Comparison of ENCODE assay signal across 16 cellular contexts in the genomic region with DNA sequence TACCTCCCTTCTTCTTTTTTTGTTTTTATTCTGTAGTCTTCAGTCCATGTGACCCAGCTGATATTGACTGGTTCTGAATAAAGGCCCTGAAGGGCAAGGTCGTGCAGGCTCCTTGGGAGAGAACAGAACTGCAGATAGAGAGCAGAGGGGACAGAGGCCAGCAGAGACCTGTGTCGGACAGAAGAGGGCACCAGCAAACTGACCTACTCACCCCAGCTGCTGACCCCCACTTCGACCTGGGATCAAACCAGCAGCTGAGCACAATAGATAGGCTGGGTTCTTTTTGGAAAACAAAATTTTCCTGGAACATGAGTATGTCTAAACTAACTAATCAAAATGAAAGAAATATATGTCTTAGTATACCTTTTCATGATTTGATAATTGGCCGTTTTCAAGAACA.
DNase-seq lines count a peak whose midpoint lies in the region; ATAC-seq, FAIRE-seq and TF ChIP-seq lines count a peak whose summit lies in the region.
"Had no signal": no experiment of that assay in that cellular context is flagged by ENCODE, and none has a peak within 500 bp of the region (broad histone marks: within the 10 kb centered on the region; RNA-seq: fewer than 3 reads in every experiment).

No MANE protein-coding gene starts in this region.

- no peak overlapping the region for H2BK20ac ChIP-seq in H9 (ENCODE audit: low read depth, low read length, poor library complexity, severe bottlenecking)

- no peaks in the 10 kb centered on the region; a peak in 1 of 7 replicates for H3K36me3 Mint-ChIP-seq in H9 (ENCODE audit: insufficient read depth in 1 of 3, low read depth in 3 of 3)
- H3K36me3 Mint-ChIP-seq: brain had no signal

- no CpG with 5 or more reads among the region's 4 CpGs for WGBS in H9 (ENCODE audit: extremely low coverage, insufficient read length, low lambda C conversion rate)

- H3K9me3 Mint-ChIP-seq in H9 = no peaks in the 10 kb centered on the region; a peak in 2 of 5 replicates

- H3K23me2 ChIP-seq in H9 (ENCODE audit: insufficient read length, low read depth, low read length, poor library complexity, severe bottlenecking) = no peaks in the 10 kb centered on the region

- no peak overlapping the region for H3T11ph ChIP-seq in H9 (ENCODE audit: low read length)

- H3K4me1 Mint-ChIP-seq in H9 = peaks cover 4 to 5% of the 10 kb centered on the region in 2 experiments

- no peak overlapping the region for H3K4ac ChIP-seq in H9 (ENCODE audit: low read depth, low read length)

- H3K27ac ChIP-seq in H9 (ENCODE audit: insufficient read length, low read depth, low read length) (no peak overlapping the region), RWPE2 (ENCODE audit: poor library complexity, severe bottlenecking) (no peak overlapping the region), Karpas-422 (ENCODE audit: low read length) (no peak overlapping the region)

- H3K9ac ChIP-seq in H9 (ENCODE audit: extremely low read depth, insufficient read length, low read length) (no peak overlapping the region), Karpas-422 (ENCODE audit: low read length) (no peak overlapping the region)

- H4K5ac ChIP-seq in H9 (ENCODE audit: insufficient read length, low read depth, low read length) = no peak overlapping the region

- H3K36me3 ChIP-seq in RWPE2 (ENCODE audit: low read depth) = no peaks in the 10 kb centered on the region
- no peaks in the 10 kb centered on the region for H3K36me3 ChIP-seq in Karpas-422 (ENCODE audit: insufficient read depth, low read length)

- no peak overlapping the region for H3K23ac ChIP-seq in H9 (ENCODE audit: insufficient read length, low read depth, low read length)

- no peak overlapping the region for H4K91ac ChIP-seq in H9 (ENCODE audit: insufficient read length, low read depth, low read length)

- H2AFZ ChIP-seq in H9 (ENCODE audit: low read length) (no peak overlapping the region), Karpas-422 (ENCODE audit: low read length) (no peak overlapping the region)

- H3K4me3 ChIP-seq in RWPE2 (ENCODE audit: severe bottlenecking) (no peak overlapping the region), Karpas-422 (ENCODE audit: low read length) (no peak overlapping the region)

- no peak overlapping the region for H3K27ac Mint-ChIP-seq in H9
- H3K27ac Mint-ChIP-seq: activated CD8-positive, alpha-beta T cell treated with anti-CD3 and anti-CD28 coated beads, Interleukin-2, amount 10 ng/mL, durations not matched to agents 7 days and 5 days had no signal

- TF ChIP-seq CTCF in H9 (conservative IDR thresholded peaks at IDR 0.05) = peak; percentile 75
- TF ChIP-seq CTCF in RWPE2 (IDR thresholded peaks at IDR 0.05; ENCODE audit: poor library complexity, severe bottlenecking) = peak; percentile 44

- peaks cover 2% of the 10 kb centered on the region; the same call in 1 of the 2 replicates for H3K27me3 Mint-ChIP-seq in H9 (ENCODE audit: low read depth)

- no peak overlapping the region for H3K14ac ChIP-seq in H9 (ENCODE audit: insufficient read depth, low read length)

- H2AK5ac ChIP-seq in H9 (ENCODE audit: insufficient read length, low read length) = no peak overlapping the region

- TF ChIP-seq POLR2A in GM12891 (IDR thresholded peaks at IDR 0.05; ENCODE audit: low read depth, low read length) = no peak

- no peak overlapping the region for H3K4me3 Mint-ChIP-seq in H9
- H3K4me3 Mint-ChIP-seq: activated CD8-positive, alpha-beta T cell treated with anti-CD3 and anti-CD28 coated beads, Interleukin-2, amount 10 ng/mL, durations not matched to agents 7 days and 5 days had no signal

- no peak overlapping the region for H4K8ac ChIP-seq in H9 (replicated peaks; ENCODE audit: insufficient read length, low read depth, low read length)

- H2BK5ac ChIP-seq in H9 (ENCODE audit: insufficient read length, low read length) = no peak overlapping the region

- no peaks in the 10 kb centered on the region for H3K4me1 ChIP-seq in H9 (ENCODE audit: insufficient read depth, low read length)
- H3K4me1 ChIP-seq in RWPE2 (ENCODE audit: insufficient read depth, poor library complexity, severe bottlenecking) = no peaks in the 10 kb centered on the region
- no peaks in the 10 kb centered on the region for H3K4me1 ChIP-seq in Karpas-422 (ENCODE audit: low read length)

- in situ Hi-C loops in ACHN (cut with HindIII; ENCODE audit: low pct_ligation_motif_present, low pct_unique_long_range_greater_than_20kb, low sequenced_read_pairs) = no loop called here

- H3K56ac ChIP-seq in H9 (ENCODE audit: insufficient read length, low read depth, low read length) = no peak overlapping the region

- FAIRE-seq in GM12891 (lab: Jason Lieb, UNC) = no peak
- FAIRE-seq: keratinocyte had no signal

- H3K9me3 ChIP-seq in H9 (ENCODE audit: control insufficient read depth, low read depth, low read length) = no peaks in the 10 kb centered on the region
- H3K9me3 ChIP-seq in RWPE2 (ENCODE audit: severe bottlenecking) = no peaks in the 10 kb centered on the region
- peaks cover 11% of the 10 kb centered on the region; the same call in 1 of the 2 replicates for H3K9me3 ChIP-seq in Karpas-422 (ENCODE audit: low read length)

- H3K27me3 ChIP-seq in H9 (ENCODE audit: insufficient read depth, low read length) = no peaks in the 10 kb centered on the region
- H3K27me3 ChIP-seq in RWPE2 (ENCODE audit: insufficient read depth, poor library complexity, severe bottlenecking) = peaks cover 6% of the 10 kb centered on the region
- no peaks in the 10 kb centered on the region for H3K27me3 ChIP-seq in Karpas-422 (ENCODE audit: low read length)

- H3K18ac ChIP-seq in H9 (ENCODE audit: insufficient read length, low read depth, low read length) = no peak overlapping the region

- H2BK15ac ChIP-seq in H9 (ENCODE audit: low read depth, low read length) = no peak overlapping the region

- no peaks in the 10 kb centered on the region for H3K79me1 ChIP-seq in H9 (ENCODE audit: insufficient read depth, low read depth, low read length, poor library complexity, severe bottlenecking)

- ATAC-seq in RWPE2 (ENCODE audit: low read depth) (peak; percentile 58; the same call in 1 of the 3 replicates), HG02981 (IDR thresholded peaks at IDR 0.05; ENCODE audit: unreplicated experiment) (no peak)
- ATAC-seq: activated CD8-positive, alpha-beta T cell treated with anti-CD3 and anti-CD28 coated beads, Interleukin-2, amount 10 ng/mL, durations not matched to agents 7 days and 5 days had no signal

- no peak overlapping the region for H2BK120ac ChIP-seq in H9 (ENCODE audit: low read depth, low read length, poor library complexity, severe bottlenecking)

- peak; percentile 5 for DNase-seq in ACHN
- peak; percentile 69 for DNase-seq in H9
- no peak for DNase-seq in RWPE2 (ENCODE audit: low spot score)
- DNase-seq in iPS-NIHi7 (ENCODE audit: extremely low spot score) = peak; percentile 79
- DNase-seq in NCI-H446 (lab: John Stamatoyannopoulos, UW) = no peak
- DNase-seq in GM12891 (ENCODE audit: insufficient read length, low spot score) = no peak
- no peak for DNase-seq in Karpas-422
- DNase-seq: activated CD8-positive, alpha-beta T cell treated with anti-CD3 and anti-CD28 coated beads, Interleukin-2, amount 10 ng/mL, durations not matched to agents 7 days and 5 days; activated gamma-delta T cell; DMS 273 treated with DMSO at 0.1 percent for 48 hours; effector CD8-positive, alpha-beta T cell; stimulated activated CD4-positive, alpha-beta T cell treated with anti-CD3 and anti-CD28 coated beads, Interleukin-2, amount 100 ng/mL, for 48 hours; T1000 had no signal

- H3K4me2 ChIP-seq in H9 (ENCODE audit: insufficient read depth, insufficient read length, low read length) = no peak overlapping the region
- H3K4me2 ChIP-seq in Karpas-422 (ENCODE audit: low read depth, low read length, poor library complexity, severe bottlenecking) = no peak overlapping the region

- H3K9me2 ChIP-seq in Karpas-422 (replicated peaks; ENCODE audit: insufficient read depth, low read length) = no peaks in the 10 kb centered on the region

- H3K79me2 ChIP-seq in H9 (ENCODE audit: insufficient read depth, low read length) (no peaks in the 10 kb centered on the region), Karpas-422 (ENCODE audit: low read length) (no peaks in the 10 kb centered on the region)

- H4K20me1 ChIP-seq in H9 (ENCODE audit: control insufficient read depth, insufficient read depth, insufficient read length) (no peaks in the 10 kb centered on the region), Karpas-422 (ENCODE audit: insufficient read depth, low read depth, low read length) (no peaks in the 10 kb centered on the region)

- H2BK12ac ChIP-seq in H9 (ENCODE audit: insufficient read length, low read depth, low read length) = no peak overlapping the region

TF ChIP-seq in GM12891, 5 proteins besides CTCF, POLR2A, EP300 and RAD21:
- no peak for TF ChIP-seq SPI1 (IDR thresholded peaks at IDR 0.05; ENCODE audit: low read depth, low read length)
- no peak for TF ChIP-seq POU2F2 (IDR thresholded peaks at IDR 0.05; ENCODE audit: low read depth, low read length)

Comparison
In these comparisons a context has a peak if more than half of its experiments do, and no peak if none do; other contexts are left out.
1. DNase-seq: peak in ACHN (single experiment), H9 (single experiment) and iPS-NIHi7 (single experiment); none in RWPE2 (single experiment), NCI-H446 (0 of 2), GM12891 (single experiment) and Karpas-422 (single experiment).